In the genomic region with DNA sequence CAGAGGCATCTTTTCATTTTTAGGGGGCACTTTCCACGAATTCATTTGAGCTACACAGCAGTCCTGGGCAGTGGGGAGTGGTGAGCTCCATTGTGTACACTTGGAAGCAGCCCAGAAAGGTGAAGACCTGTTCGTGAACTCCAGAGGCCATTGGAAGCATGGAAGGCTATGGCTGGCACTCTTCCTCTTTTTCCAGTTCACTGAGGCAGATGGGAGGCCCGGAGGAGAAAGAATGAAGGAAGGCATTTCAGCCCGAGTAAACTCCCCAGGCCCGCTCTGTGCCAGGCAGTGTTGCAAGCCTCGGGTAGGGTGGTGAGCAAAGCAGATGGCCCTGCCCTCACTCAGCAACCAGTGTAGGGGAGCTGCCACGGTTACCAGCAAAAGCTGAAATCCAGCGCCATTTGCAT, we compare ENCODE assay signal across 8 cellular contexts. TPM values are rescaled to one million over a fixed set of nuclear protein-coding genes. Genes with fewer than 3 reads are reported as not detected.
DNase-seq lines count a peak whose midpoint lies in the region; TF ChIP-seq lines count a peak whose summit lies in the region.

No MANE protein-coding gene starts in this region.

- H3K4me3 ChIP-seq in right atrium auricular region (peak overlapping the region; percentile 61 to 79), rectal smooth muscle tissue (ENCODE audit: low read length) (peak overlapping the region; percentile 63)

- H3K9me3 Mint-ChIP-seq in activated T-helper 2 cell treated with anti-CD3 and anti-CD28 coated beads, Interferon-gamma antibody, Interleukin-2, Interleukin-4, amounts not matched to agents 10 μg/mL and 5 μg/mL and 100 μg/mL, durations not matched to agents 14 hours and 24 hours and 36 hours = no peaks in the 10 kb centered on the region

- H3K27ac ChIP-seq in KOPT-K1 (ENCODE audit: low read depth, low read length, poor library complexity, severe bottlenecking) (peak overlapping the region; percentile 82), right atrium auricular region (peak overlapping the region in 1 of 2 donors; percentile 74), rectal smooth muscle tissue (ENCODE audit: low read depth, low read length) (no peak overlapping the region)

- peaks cover 27% of the 10 kb centered on the region for H3K36me3 ChIP-seq in KOPT-K1 (ENCODE audit: insufficient read depth, low read length)
- no peaks in the 10 kb centered on the region for H3K36me3 ChIP-seq in right atrium auricular region
- no peaks in the 10 kb centered on the region for H3K36me3 ChIP-seq in rectal smooth muscle tissue (ENCODE audit: control insufficient read depth, insufficient read depth, low read length)

- H3K4me1 ChIP-seq in right atrium auricular region = peaks cover 0 to 15% of the 10 kb centered on the region in 2 donors
- no peaks in the 10 kb centered on the region for H3K4me1 ChIP-seq in rectal smooth muscle tissue (ENCODE audit: control insufficient read depth, insufficient read depth, low read length)

- intact Hi-C loops in activated T-helper 2 cell treated with anti-CD3 and anti-CD28 coated beads, Interferon-gamma antibody, Interleukin-2, Interleukin-4, amounts not matched to agents 10 μg/mL and 5 μg/mL and 100 μg/mL, durations not matched to agents 14 hours and 24 hours and 36 hours (cut with micrococcal nuclease) = loop anchor here (2.0 kb wide), 1 partner anchor 481 kb away; a partner anchor contains a TSS

- peaks cover 43% of the 10 kb centered on the region for H3K4me1 Mint-ChIP-seq in activated T-helper 2 cell treated with anti-CD3 and anti-CD28 coated beads, Interferon-gamma antibody, Interleukin-2, Interleukin-4, amounts not matched to agents 10 μg/mL and 5 μg/mL and 100 μg/mL, durations not matched to agents 14 hours and 24 hours and 36 hours (ENCODE audit: low read depth)

- H3K36me3 Mint-ChIP-seq in activated T-helper 2 cell treated with anti-CD3 and anti-CD28 coated beads, Interferon-gamma antibody, Interleukin-2, Interleukin-4, amounts not matched to agents 10 μg/mL and 5 μg/mL and 100 μg/mL, durations not matched to agents 14 hours and 24 hours and 36 hours (ENCODE audit: low read depth) = peaks cover 39% of the 10 kb centered on the region

- H3K27me3 ChIP-seq in right atrium auricular region (no peaks in the 10 kb centered on the region), rectal smooth muscle tissue (ENCODE audit: control insufficient read depth, insufficient read depth, low read length) (no peaks in the 10 kb centered on the region)

- H3K27me3 Mint-ChIP-seq in activated T-helper 2 cell treated with anti-CD3 and anti-CD28 coated beads, Interferon-gamma antibody, Interleukin-2, Interleukin-4, amounts not matched to agents 10 μg/mL and 5 μg/mL and 100 μg/mL, durations not matched to agents 14 hours and 24 hours and 36 hours (ENCODE audit: low read depth) = peaks cover 11% of the 10 kb centered on the region

- H3K9ac ChIP-seq in rectal smooth muscle tissue (ENCODE audit: low read length) = no peak overlapping the region

- TF ChIP-seq CTCF in right atrium auricular region (IDR thresholded peaks at IDR 0.05) = no peak

- no peaks in the 10 kb centered on the region for H3K9me3 ChIP-seq in KOPT-K1 (ENCODE audit: insufficient read depth, low read length, poor library complexity, severe bottlenecking)
- H3K9me3 ChIP-seq in right atrium auricular region = no peaks in the 10 kb centered on the region

- H3K27ac Mint-ChIP-seq in activated T-helper 2 cell treated with anti-CD3 and anti-CD28 coated beads, Interferon-gamma antibody, Interleukin-2, Interleukin-4, amounts not matched to agents 10 μg/mL and 5 μg/mL and 100 μg/mL, durations not matched to agents 14 hours and 24 hours and 36 hours = peak overlapping the region; percentile 34

- DNase-seq in DMS 273 treated with DMSO at 0.1 percent for 48 hours (lab: John Stamatoyannopoulos, UW) = peak; percentile 42
- DNase-seq in activated T-helper 2 cell treated with anti-CD3 and anti-CD28 coated beads, Interferon-gamma antibody, Interleukin-2, Interleukin-4, amounts not matched to agents 10 μg/mL and 5 μg/mL and 100 μg/mL, durations not matched to agents 14 hours and 24 hours and 36 hours (ENCODE audit: low spot score) = no peak
- DNase-seq in right atrium auricular region (ENCODE audit: low spot score) = peak; percentile 68
- no peak for DNase-seq in LoVo (ENCODE audit: low spot score)
- DNase-seq in activated CD8-positive, alpha-beta memory T cell treated with anti-CD3 and anti-CD28 coated beads, Interleukin-2, amount 50 U/mL, for 48 hours = no peak
- no peak for DNase-seq in ecto neural progenitor cell (ENCODE audit: low spot score)

- peak overlapping the region; percentile 93 for H3K4me3 Mint-ChIP-seq in activated T-helper 2 cell treated with anti-CD3 and anti-CD28 coated beads, Interferon-gamma antibody, Interleukin-2, Interleukin-4, amounts not matched to agents 10 μg/mL and 5 μg/mL and 100 μg/mL, durations not matched to agents 14 hours and 24 hours and 36 hours (ENCODE audit: low read depth)

RNA-seq across cellular contexts. Expression of a gene that starts 0.7 kb away (rescaled TPM):
- total RNA-seq in activated T-helper 2 cell treated with anti-CD3 and anti-CD28 coated beads, Interferon-gamma antibody, Interleukin-2, Interleukin-4, amounts not matched to agents 10 μg/mL and 5 μg/mL and 100 μg/mL, durations not matched to agents 14 hours and 24 hours and 36 hours = 223 and 231 TPM in 2 replicates
- total RNA-seq in right atrium auricular region = 10 to 100 TPM; 13.4 to 20.4 TPM

Comparison
In these comparisons a context has a peak if more than half of its experiments do, and no peak if none do; other contexts are left out.
1. DNase-seq: peak in DMS 273 treated with DMSO at 0.1 percent for 48 hours (single experiment) and right atrium auricular region (single experiment); none in activated T-helper 2 cell treated with anti-CD3 and anti-CD28 coated beads, Interferon-gamma antibody, Interleukin-2, Interleukin-4, amounts not matched to agents 10 μg/mL and 5 μg/mL and 100 μg/mL, durations not matched to agents 14 hours and 24 hours and 36 hours (single experiment), LoVo (single experiment), activated CD8-positive, alpha-beta memory T cell treated with anti-CD3 and anti-CD28 coated beads, Interleukin-2, amount 50 U/mL, for 48 hours (single experiment) and ecto neural progenitor cell (single experiment).
2. RNA of a gene that starts 0.7 kb away (total RNA-seq): 223 to 231 TPM in activated T-helper 2 cell treated with anti-CD3 and anti-CD28 coated beads, Interferon-gamma antibody, Interleukin-2, Interleukin-4, amounts not matched to agents 10 μg/mL and 5 μg/mL and 100 μg/mL, durations not matched to agents 14 hours and 24 hours and 36 hours; 13.4 to 20.4 TPM in right atrium auricular region; every median in the first group is over 10 times any median in the second.